Comparison of ENCODE assay signal across 1 cellular context in the genomic region with DNA sequence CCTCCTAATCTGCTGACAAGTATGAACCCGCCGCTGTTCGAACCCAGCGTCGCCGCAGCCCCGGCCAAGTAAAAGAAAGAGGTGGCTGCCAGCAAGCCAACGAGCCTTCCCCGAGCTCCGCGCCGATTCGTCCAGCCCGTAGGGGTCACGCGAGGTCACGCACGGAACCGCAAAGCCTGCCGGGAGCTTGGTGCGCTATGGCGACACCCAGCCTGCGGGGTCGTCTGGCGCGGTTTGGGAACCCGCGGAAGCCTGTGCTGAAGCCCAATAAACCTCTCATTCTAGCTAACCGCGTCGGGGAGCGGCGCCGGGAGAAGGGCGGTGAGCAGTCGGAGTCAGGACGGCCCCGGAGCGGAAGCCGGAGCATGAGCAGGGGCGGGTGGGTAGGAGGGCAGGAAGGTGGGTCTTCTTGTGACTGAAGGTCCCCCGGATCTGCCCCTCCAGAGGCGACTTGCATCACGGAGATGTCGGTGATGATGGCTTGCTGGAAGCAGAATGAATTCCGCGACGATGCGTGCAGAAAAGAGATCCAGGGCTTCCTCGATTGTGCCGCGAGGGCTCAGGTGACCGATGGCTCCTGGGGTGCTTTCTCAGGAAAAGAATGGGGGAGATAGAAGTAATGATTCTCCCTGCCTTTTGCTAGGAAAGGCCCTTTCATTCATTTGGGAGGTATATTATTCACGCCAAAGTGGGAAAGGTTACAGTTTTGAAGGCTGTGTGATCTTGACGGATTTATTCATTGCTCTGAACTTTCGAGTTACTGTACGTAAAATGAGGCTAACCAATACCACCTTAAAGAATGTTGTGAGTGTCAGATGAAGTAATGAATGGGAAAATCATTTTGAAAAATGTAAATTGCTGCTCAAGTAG.
TF ChIP-seq lines count a peak whose summit lies in the region.

A gene (plus strand): TSS at position 170 of the 870 bp plus-strand sequence. CDS start 28 bp downstream, at position 198.

TF ChIP-seq in K562, 482 proteins besides CTCF, POLR2A, EP300 and RAD21 (continued from another document and continues in another):
- TF ChIP-seq RB1 (IDR thresholded peaks at IDR 0.05; ENCODE audit: low read depth) (peak; percentile 59; the same call in 1 of the 2 replicates), ZNF263 (CRISPR knock-in tag; IDR thresholded peaks at IDR 0.05; ENCODE audit: borderline replicate concordance) (no peak), NCOA4 (IDR thresholded peaks at IDR 0.05; ENCODE audit: partially characterized antibody) (no peak), ESRRA (IDR thresholded peaks at IDR 0.05; ENCODE audit: borderline replicate concordance, low read depth) (peak; percentile 94), BRCA1 (IDR thresholded peaks at IDR 0.05) (no peak), BRCA1 (CRISPR knock-in tag; IDR thresholded peaks at IDR 0.05) (no peak), HDAC1 (IDR thresholded peaks at IDR 0.05) (peak in 1 of 2 experiments; percentile 82; a peak in 2 of 4 replicates), ZNF175 (CRISPR knock-in tag; IDR thresholded peaks at IDR 0.05; ENCODE audit: low read depth) (peak; percentile 83; the same call in 1 of the 2 replicates), KAT7 (CRISPR knock-in tag; IDR thresholded peaks at IDR 0.05; ENCODE audit: borderline replicate concordance) (no peak), SREBF2 (CRISPR knock-in tag; IDR thresholded peaks at IDR 0.05) (peak; percentile 69; the same call in 1 of the 2 replicates), FIP1L1 (IDR thresholded peaks at IDR 0.05; ENCODE audit: low read depth, low read length, poor library complexity, severe bottlenecking) (peak; percentile 89), HNRNPH1 (optimal IDR thresholded peaks at IDR 0.05; ENCODE audit: low read depth, low read length) (no peak), PHF21A (IDR thresholded peaks at IDR 0.05; ENCODE audit: borderline replicate concordance, low read depth) (no peak), FOS (IDR thresholded peaks at IDR 0.05; ENCODE audit: extremely low read depth, insufficient read length) (no peak), POLR3G (IDR thresholded peaks at IDR 0.05; ENCODE audit: extremely low read depth, insufficient read length, insufficient replicate concordance) (no peak), ZNF707 (CRISPR knock-in tag; conservative IDR thresholded peaks at IDR 0.05) (no peak), MTA2 (IDR thresholded peaks at IDR 0.05; ENCODE audit: low read depth) (peak; percentile 55), ZNF212 (CRISPR knock-in tag; IDR thresholded peaks at IDR 0.05) (no peak), HEY1 (CRISPR knock-in tag; IDR thresholded peaks at IDR 0.05; ENCODE audit: borderline replicate concordance) (no peak), ZNF766 (CRISPR knock-in tag; conservative IDR thresholded peaks at IDR 0.05) (peak; percentile 98), ZNF77 (CRISPR knock-in tag; IDR thresholded peaks at IDR 0.05) (no peak), CXXC5 (CRISPR knock-in tag; IDR thresholded peaks at IDR 0.05) (peak; percentile 85), MEF2A (IDR thresholded peaks at IDR 0.05; ENCODE audit: control insufficient read depth, low read depth, low read length) (no peak), ZBTB8A (IDR thresholded peaks at IDR 0.05; ENCODE audit: partially characterized antibody) (no peak), CAMTA2 (CRISPR knock-in tag; conservative IDR thresholded peaks at IDR 0.05) (no peak), HNRNPUL1 (IDR thresholded peaks at IDR 0.05; ENCODE audit: low read length) (no peak), ZNF589 (CRISPR knock-in tag; IDR thresholded peaks at IDR 0.05; ENCODE audit: low read depth) (no peak)
- TF ChIP-seq, protein P1, sequence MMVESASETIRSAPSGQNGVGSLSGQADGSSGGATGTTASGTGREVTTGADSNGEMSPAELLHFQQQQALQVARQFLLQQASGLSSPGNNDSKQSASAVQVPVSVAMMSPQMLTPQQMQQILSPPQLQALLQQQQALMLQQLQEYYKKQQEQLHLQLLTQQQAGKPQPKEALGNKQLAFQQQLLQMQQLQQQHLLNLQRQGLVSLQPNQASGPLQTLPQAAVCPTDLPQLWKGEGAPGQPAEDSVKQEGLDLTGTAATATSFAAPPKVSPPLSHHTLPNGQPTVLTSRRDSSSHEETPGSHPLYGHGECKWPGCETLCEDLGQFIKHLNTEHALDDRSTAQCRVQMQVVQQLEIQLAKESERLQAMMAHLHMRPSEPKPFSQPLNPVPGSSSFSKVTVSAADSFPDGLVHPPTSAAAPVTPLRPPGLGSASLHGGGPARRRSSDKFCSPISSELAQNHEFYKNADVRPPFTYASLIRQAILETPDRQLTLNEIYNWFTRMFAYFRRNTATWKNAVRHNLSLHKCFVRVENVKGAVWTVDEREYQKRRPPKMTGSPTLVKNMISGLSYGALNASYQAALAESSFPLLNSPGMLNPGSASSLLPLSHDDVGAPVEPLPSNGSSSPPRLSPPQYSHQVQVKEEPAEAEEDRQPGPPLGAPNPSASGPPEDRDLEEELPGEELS (CRISPR knock-in tag; IDR thresholded peaks at IDR 0.05; ENCODE audit: borderline replicate concordance) = peak; percentile 80; the same call in 1 of the 2 replicates
- TF ChIP-seq, protein P2, sequence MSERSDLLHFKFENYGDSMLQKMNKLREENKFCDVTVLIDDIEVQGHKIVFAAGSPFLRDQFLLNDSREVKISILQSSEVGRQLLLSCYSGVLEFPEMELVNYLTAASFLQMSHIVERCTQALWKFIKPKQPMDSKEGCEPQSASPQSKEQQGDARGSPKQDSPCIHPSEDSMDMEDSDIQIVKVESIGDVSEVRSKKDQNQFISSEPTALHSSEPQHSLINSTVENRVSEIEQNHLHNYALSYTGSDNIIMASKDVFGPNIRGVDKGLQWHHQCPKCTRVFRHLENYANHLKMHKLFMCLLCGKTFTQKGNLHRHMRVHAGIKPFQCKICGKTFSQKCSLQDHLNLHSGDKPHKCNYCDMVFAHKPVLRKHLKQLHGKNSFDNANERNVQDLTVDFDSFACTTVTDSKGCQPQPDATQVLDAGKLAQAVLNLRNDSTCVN (CRISPR knock-in tag; IDR thresholded peaks at IDR 0.05) = no peak
- TF ChIP-seq, protein P3, sequence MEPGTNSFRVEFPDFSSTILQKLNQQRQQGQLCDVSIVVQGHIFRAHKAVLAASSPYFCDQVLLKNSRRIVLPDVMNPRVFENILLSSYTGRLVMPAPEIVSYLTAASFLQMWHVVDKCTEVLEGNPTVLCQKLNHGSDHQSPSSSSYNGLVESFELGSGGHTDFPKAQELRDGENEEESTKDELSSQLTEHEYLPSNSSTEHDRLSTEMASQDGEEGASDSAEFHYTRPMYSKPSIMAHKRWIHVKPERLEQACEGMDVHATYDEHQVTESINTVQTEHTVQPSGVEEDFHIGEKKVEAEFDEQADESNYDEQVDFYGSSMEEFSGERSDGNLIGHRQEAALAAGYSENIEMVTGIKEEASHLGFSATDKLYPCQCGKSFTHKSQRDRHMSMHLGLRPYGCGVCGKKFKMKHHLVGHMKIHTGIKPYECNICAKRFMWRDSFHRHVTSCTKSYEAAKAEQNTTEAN (CRISPR knock-in tag; IDR thresholded peaks at IDR 0.05) = peak; percentile 76; the same call in 1 of the 2 replicates
- TF ChIP-seq, protein P4, sequence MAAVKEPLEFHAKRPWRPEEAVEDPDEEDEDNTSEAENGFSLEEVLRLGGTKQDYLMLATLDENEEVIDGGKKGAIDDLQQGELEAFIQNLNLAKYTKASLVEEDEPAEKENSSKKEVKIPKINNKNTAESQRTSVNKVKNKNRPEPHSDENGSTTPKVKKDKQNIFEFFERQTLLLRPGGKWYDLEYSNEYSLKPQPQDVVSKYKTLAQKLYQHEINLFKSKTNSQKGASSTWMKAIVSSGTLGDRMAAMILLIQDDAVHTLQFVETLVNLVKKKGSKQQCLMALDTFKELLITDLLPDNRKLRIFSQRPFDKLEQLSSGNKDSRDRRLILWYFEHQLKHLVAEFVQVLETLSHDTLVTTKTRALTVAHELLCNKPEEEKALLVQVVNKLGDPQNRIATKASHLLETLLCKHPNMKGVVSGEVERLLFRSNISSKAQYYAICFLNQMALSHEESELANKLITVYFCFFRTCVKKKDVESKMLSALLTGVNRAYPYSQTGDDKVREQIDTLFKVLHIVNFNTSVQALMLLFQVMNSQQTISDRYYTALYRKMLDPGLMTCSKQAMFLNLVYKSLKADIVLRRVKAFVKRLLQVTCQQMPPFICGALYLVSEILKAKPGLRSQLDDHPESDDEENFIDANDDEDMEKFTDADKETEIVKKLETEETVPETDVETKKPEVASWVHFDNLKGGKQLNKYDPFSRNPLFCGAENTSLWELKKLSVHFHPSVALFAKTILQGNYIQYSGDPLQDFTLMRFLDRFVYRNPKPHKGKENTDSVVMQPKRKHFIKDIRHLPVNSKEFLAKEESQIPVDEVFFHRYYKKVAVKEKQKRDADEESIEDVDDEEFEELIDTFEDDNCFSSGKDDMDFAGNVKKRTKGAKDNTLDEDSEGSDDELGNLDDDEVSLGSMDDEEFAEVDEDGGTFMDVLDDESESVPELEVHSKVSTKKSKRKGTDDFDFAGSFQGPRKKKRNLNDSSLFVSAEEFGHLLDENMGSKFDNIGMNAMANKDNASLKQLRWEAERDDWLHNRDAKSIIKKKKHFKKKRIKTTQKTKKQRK (IDR thresholded peaks at IDR 0.05; ENCODE audit: borderline replicate concordance, low read depth, low read length) = no peak
- TF ChIP-seq, protein P5, sequence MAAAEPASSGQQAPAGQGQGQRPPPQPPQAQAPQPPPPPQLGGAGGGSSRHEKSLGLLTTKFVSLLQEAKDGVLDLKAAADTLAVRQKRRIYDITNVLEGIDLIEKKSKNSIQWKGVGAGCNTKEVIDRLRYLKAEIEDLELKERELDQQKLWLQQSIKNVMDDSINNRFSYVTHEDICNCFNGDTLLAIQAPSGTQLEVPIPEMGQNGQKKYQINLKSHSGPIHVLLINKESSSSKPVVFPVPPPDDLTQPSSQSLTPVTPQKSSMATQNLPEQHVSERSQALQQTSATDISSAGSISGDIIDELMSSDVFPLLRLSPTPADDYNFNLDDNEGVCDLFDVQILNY (CRISPR knock-in tag; IDR thresholded peaks at IDR 0.05) = 0 out of 2 replicates have a peak, but pooled peaks have one; percentile 70
- TF ChIP-seq, protein P6, sequence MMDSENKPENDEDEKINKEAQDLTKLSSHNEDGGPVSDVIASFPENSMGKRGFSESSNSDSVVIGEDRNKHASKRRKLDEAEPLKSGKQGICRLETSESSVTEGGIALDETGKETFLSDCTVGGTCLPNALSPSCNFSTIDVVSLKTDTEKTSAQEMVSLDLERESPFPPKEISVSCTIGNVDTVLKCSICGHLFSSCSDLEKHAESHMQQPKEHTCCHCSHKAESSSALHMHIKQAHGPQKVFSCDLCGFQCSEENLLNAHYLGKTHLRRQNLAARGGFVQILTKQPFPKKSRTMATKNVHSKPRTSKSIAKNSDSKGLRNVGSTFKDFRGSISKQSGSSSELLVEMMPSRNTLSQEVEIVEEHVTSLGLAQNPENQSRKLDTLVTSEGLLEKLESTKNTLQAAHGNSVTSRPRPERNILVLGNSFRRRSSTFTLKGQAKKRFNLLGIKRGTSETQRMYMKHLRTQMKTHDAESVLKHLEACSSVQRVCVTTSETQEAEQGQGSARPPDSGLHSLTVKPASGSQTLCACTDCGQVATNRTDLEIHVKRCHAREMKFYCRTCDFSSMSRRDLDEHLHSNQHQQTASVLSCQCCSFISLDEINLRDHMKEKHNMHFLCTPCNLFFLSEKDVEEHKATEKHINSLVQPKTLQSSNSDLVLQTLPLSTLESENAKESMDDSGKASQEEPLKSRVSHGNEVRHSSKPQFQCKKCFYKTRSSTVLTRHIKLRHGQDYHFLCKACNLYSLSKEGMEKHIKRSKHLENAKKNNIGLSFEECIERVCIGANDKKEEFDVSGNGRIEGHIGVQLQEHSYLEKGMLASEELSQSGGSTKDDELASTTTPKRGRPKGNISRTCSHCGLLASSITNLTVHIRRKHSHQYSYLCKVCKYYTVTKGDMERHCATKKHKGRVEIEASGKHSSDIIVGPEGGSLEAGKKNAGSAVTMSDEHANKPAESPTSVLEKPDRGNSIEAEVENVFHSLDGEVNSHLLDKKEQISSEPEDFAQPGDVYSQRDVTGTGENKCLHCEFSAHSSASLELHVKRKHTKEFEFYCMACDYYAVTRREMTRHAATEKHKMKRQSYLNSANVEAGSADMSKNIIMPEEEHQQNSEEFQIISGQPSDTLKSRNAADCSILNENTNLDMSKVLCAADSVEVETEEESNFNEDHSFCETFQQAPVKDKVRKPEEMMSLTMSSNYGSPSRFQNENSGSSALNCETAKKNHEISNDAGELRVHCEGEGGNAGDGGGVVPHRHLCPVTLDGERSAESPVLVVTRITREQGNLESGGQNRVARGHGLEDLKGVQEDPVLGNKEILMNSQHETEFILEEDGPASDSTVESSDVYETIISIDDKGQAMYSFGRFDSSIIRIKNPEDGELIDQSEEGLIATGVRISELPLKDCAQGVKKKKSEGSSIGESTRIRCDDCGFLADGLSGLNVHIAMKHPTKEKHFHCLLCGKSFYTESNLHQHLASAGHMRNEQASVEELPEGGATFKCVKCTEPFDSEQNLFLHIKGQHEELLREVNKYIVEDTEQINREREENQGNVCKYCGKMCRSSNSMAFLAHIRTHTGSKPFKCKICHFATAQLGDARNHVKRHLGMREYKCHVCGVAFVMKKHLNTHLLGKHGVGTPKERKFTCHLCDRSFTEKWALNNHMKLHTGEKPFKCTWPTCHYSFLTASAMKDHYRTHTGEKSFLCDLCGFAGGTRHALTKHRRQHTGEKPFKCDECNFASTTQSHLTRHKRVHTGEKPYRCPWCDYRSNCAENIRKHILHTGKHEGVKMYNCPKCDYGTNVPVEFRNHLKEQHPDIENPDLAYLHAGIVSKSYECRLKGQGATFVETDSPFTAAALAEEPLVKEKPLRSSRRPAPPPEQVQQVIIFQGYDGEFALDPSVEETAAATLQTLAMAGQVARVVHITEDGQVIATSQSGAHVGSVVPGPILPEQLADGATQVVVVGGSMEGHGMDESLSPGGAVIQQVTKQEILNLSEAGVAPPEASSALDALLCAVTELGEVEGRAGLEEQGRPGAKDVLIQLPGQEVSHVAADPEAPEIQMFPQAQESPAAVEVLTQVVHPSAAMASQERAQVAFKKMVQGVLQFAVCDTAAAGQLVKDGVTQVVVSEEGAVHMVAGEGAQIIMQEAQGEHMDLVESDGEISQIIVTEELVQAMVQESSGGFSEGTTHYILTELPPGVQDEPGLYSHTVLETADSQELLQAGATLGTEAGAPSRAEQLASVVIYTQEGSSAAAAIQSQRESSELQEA (IDR thresholded peaks at IDR 0.05; ENCODE audit: low read depth) = no peak; the same call in 1 of the 2 replicates
- TF ChIP-seq, protein P7, sequence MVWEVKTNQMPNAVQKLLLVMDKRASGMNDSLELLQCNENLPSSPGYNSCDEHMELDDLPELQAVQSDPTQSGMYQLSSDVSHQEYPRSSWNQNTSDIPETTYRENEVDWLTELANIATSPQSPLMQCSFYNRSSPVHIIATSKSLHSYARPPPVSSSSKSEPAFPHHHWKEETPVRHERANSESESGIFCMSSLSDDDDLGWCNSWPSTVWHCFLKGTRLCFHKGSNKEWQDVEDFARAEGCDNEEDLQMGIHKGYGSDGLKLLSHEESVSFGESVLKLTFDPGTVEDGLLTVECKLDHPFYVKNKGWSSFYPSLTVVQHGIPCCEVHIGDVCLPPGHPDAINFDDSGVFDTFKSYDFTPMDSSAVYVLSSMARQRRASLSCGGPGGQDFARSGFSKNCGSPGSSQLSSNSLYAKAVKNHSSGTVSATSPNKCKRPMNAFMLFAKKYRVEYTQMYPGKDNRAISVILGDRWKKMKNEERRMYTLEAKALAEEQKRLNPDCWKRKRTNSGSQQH (CRISPR knock-in tag; IDR thresholded peaks at IDR 0.05) = no peak
- TF ChIP-seq, protein P8, sequence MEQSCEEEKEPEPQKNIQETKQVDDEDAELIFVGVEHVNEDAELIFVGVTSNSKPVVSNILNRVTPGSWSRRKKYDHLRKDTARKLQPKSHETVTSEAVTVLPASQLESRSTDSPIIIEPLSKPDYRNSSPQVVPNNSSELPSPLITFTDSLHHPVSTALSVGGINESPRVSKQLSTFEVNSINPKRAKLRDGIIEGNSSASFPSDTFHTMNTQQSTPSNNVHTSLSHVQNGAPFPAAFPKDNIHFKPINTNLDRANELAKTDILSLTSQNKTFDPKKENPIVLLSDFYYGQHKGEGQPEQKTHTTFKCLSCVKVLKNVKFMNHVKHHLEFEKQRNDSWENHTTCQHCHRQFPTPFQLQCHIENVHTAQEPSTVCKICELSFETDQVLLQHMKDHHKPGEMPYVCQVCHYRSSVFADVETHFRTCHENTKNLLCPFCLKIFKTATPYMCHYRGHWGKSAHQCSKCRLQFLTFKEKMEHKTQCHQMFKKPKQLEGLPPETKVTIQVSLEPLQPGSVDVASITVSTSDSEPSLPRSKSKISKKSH (CRISPR knock-in tag; IDR thresholded peaks at IDR 0.05) = no peak
